10 cellular contexts compared by ENCODE assay signal in genomic region chr7:136869991-136870798, GRCh38. TPM values are rescaled to one million over a fixed set of nuclear protein-coding genes. Genes with fewer than 3 reads are reported as not detected.
DNase-seq lines count a peak whose midpoint lies in the region; ATAC-seq and TF ChIP-seq lines count a peak whose summit lies in the region.
"Had no signal": no experiment of that assay in that cellular context is flagged by ENCODE, and none has a peak within 500 bp of the region (broad histone marks: within the 10 kb centered on the region; RNA-seq: fewer than 3 reads in every experiment).

No MANE protein-coding gene starts in this region.

- H2AFZ ChIP-seq in neural cell (ENCODE audit: low read depth, low read length): no peak overlapping the region

- H3K9ac ChIP-seq in neural cell (ENCODE audit: low read length): no peak overlapping the region

- DNase-seq in AG10803 (ENCODE audit: low read depth) (peak; percentile 10), NCI-H69 (lab: John Stamatoyannopoulos, UW) (peak; percentile 57), foreskin fibroblast (peak; percentile 27 to 45), NCI-H2196 (lab: John Stamatoyannopoulos, UW; ENCODE audit: unreplicated experiment) (no peak)
- no peak for DNase-seq in stimulated activated naive CD4-positive, alpha-beta T cell treated with Interleukin-2 at 50 U/mL for 16 hours (lab: John Stamatoyannopoulos, UW)
- DNase-seq: body of pancreas, NCI-H510A had no signal

- H4K20me1 ChIP-seq in neural cell (ENCODE audit: insufficient read depth): no peaks in the 10 kb centered on the region

- H3K4me3 ChIP-seq in AG10803 (ENCODE audit: low read length): peak overlapping the region; percentile 54
- peak overlapping the region; percentile 51 to 75 for H3K4me3 ChIP-seq in foreskin fibroblast (ENCODE audit: low read depth in 1 of 2, low read length in 2 of 2)
- H3K4me3 ChIP-seq in neural cell (ENCODE audit: low read length): peak overlapping the region; percentile 78
- H3K4me3 ChIP-seq: body of pancreas had no signal

- no peak for TF ChIP-seq EP300 in neural cell (conservative IDR thresholded peaks at IDR 0.05; ENCODE audit: poor library complexity, severe bottlenecking)

- H3K36me3 ChIP-seq in neural cell (ENCODE audit: insufficient read depth, low read length): no peaks in the 10 kb centered on the region

- peak overlapping the region; percentile 98 for H3K4me2 ChIP-seq in neural cell (ENCODE audit: low read length)

- H3F3A ChIP-seq in neural cell (ENCODE audit: insufficient read depth, low read length, poor library complexity, severe bottlenecking): no peaks in the 10 kb centered on the region

- no peaks in the 10 kb centered on the region for H3K9me2 ChIP-seq in neural cell (ENCODE audit: insufficient read depth, low read length)

- H3K9me3 ChIP-seq in neural cell (ENCODE audit: low read length): no peaks in the 10 kb centered on the region
- H3K9me3 ChIP-seq: body of pancreas had no signal

- H3K27me3 ChIP-seq in neural cell (ENCODE audit: insufficient read depth, low read depth, low read length): peaks cover 71% of the 10 kb centered on the region

- ATAC-seq in GM21423 (IDR thresholded peaks at IDR 0.05; ENCODE audit: unreplicated experiment) (no peak), HG03045 (IDR thresholded peaks at IDR 0.05; ENCODE audit: unreplicated experiment) (no peak)
- ATAC-seq: body of pancreas had no signal

- H3K27ac ChIP-seq in neural cell (ENCODE audit: low read length): no peak overlapping the region
- H3K27ac ChIP-seq: body of pancreas had no signal

- no peaks in the 10 kb centered on the region for H3K79me2 ChIP-seq in neural cell (replicated peaks; ENCODE audit: insufficient read depth, low read length)

- TF ChIP-seq CTCF in AG10803 (conservative IDR thresholded peaks at IDR 0.05; ENCODE audit: low read length): no peak
- TF ChIP-seq CTCF in foreskin fibroblast (IDR thresholded peaks at IDR 0.05; ENCODE audit: low read depth, low read length): no peak
- TF ChIP-seq CTCF in neural cell (IDR thresholded peaks at IDR 0.05; ENCODE audit: poor library complexity, severe bottlenecking): no peak

- no peak for TF ChIP-seq RAD21 in neural cell (conservative IDR thresholded peaks at IDR 0.05)

TF ChIP-seq in neural cell, 6 proteins besides CTCF, POLR2A, EP300 and RAD21:
- TF ChIP-seq EZH2 (IDR thresholded peaks at IDR 0.05; ENCODE audit: borderline replicate concordance, insufficient read depth, low read length, poor library complexity, severe bottlenecking) (no peak), POLR2AphosphoS5 (IDR thresholded peaks at IDR 0.05) (no peak), REST (IDR thresholded peaks at IDR 0.05; ENCODE audit: borderline replicate concordance) (no peak), MXI1 (conservative IDR thresholded peaks at IDR 0.05; ENCODE audit: poor library complexity, severe bottlenecking) (no peak), TAF1 (IDR thresholded peaks at IDR 0.05; ENCODE audit: low read depth) (no peak)

RNA-seq across cellular contexts. Expression of gene CHRM2, which starts 1.7 kb away (rescaled TPM):
- 0.05 TPM in 1 of 2 replicates, not detected in the other for polyA plus RNA-seq in neural cell
- polyA minus RNA-seq in neural cell: 0.49 and 1.3 TPM in 2 replicates

Comparison
In these comparisons a context has a peak if more than half of its experiments do, and no peak if none do; other contexts are left out.
1. DNase-seq: peak in AG10803 (single experiment), NCI-H69 (single experiment) and foreskin fibroblast (2 of 2); none in stimulated activated naive CD4-positive, alpha-beta T cell treated with Interleukin-2 at 50 U/mL for 16 hours (single experiment) and NCI-H2196 (single experiment).
2. Peak in every context shown above with its lines, with median percentiles within 50 percentile points of each other: H3K4me3 ChIP-seq.